8 cellular contexts compared by ENCODE assay signal in the genomic region with DNA sequence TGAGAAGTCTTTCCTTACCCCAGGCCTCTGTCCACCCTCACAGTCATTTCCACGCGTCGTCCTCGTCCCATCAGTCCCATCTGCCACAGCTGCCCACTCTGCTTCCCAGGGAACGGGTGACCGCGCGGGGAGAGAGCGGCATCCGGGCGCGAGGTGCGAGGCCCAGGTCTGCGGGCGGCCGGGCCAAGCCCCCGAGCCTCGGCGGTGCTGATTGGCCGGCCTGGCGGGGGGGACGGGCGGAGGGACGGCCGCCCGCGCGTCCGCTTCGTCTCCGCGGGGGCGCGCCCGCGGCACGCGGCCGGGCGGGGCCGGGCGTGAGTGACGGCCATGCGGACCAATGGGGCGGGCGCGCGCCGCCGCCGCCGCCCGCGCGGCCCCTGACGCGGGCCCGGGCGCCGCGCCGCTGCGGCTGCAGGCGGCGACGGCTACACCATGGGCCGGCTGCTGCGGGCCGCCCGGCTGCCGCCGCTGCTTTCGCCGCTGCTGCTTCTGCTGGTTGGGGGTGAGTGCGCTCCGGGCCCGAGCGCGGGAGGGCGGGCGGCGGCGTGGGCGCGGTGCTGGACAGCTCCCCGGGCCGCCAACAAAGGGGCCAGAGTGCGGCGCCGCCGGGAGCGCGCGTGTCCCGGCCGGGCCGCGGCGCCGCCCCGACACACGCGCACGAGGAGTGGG.
A peak's percentile ranks its signal among the peaks of the same experiment; 100 is the strongest.
DNase-seq lines count a peak whose midpoint lies in the region; ATAC-seq and TF ChIP-seq lines count a peak whose summit lies in the region.

A gene with protein sequence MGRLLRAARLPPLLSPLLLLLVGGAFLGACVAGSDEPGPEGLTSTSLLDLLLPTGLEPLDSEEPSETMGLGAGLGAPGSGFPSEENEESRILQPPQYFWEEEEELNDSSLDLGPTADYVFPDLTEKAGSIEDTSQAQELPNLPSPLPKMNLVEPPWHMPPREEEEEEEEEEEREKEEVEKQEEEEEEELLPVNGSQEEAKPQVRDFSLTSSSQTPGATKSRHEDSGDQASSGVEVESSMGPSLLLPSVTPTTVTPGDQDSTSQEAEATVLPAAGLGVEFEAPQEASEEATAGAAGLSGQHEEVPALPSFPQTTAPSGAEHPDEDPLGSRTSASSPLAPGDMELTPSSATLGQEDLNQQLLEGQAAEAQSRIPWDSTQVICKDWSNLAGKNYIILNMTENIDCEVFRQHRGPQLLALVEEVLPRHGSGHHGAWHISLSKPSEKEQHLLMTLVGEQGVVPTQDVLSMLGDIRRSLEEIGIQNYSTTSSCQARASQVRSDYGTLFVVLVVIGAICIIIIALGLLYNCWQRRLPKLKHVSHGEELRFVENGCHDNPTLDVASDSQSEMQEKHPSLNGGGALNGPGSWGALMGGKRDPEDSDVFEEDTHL (plus strand): TSS at position 398 of the 669 bp plus-strand sequence. CDS start 35 bp downstream, at position 433.

- no peak within 1 kb of the TSS for H3K9ac ChIP-seq in rectal smooth muscle tissue (ENCODE audit: low read length)

- no peak within 1 kb of the TSS for H3K27ac ChIP-seq in rectal smooth muscle tissue (ENCODE audit: low read depth, low read length)

- ATAC-seq in HG03039 (IDR thresholded peaks at IDR 0.05; ENCODE audit: unreplicated experiment) (peak; percentile 55), GM18868 (IDR thresholded peaks at IDR 0.05; ENCODE audit: unreplicated experiment) (no peak)

- no peaks in the 10 kb centered on the region for H3K4me1 ChIP-seq in rectal smooth muscle tissue (ENCODE audit: control insufficient read depth, insufficient read depth, low read length)

- peak within 1 kb of the TSS; percentile 14 for H3K4me3 ChIP-seq in astrocyte of the spinal cord (ENCODE audit: low read depth, low read length)
- peak within 1 kb of the TSS; percentile 67 for H3K4me3 ChIP-seq in rectal smooth muscle tissue (ENCODE audit: low read length)

- TF ChIP-seq CTCF in astrocyte of the spinal cord (IDR thresholded peaks at IDR 0.05; ENCODE audit: low read depth, low read length), result no peak

- peaks cover 4% of the 10 kb centered on the region for H3K27me3 ChIP-seq in rectal smooth muscle tissue (ENCODE audit: control insufficient read depth, insufficient read depth, low read length)

- no peaks in the 10 kb centered on the region for H3K36me3 ChIP-seq in rectal smooth muscle tissue (ENCODE audit: control insufficient read depth, insufficient read depth, low read length)

- peak; percentile 62 for DNase-seq in ELF-1 (ENCODE audit: low read depth, low spot score)
- DNase-seq in SHP77 treated with DMSO at 0.1 percent for 48 hours (lab: John Stamatoyannopoulos, UW), result peak; percentile 27
- peak; percentile 40 for DNase-seq in astrocyte of the spinal cord (ENCODE audit: low read depth, low spot score)
- peak in 33 of 51 donors; percentile 6 to 67 (median 32) for DNase-seq in hypothalamus (lab: John Stamatoyannopoulos, UW)
- no peak for DNase-seq in foreskin melanocyte

- in situ Hi-C loops in astrocyte of the spinal cord (cut with HindIII; ENCODE audit: low sequenced_read_pairs), result no loop called here
